1 cellular context compared by ENCODE assay signal in the genomic region with DNA sequence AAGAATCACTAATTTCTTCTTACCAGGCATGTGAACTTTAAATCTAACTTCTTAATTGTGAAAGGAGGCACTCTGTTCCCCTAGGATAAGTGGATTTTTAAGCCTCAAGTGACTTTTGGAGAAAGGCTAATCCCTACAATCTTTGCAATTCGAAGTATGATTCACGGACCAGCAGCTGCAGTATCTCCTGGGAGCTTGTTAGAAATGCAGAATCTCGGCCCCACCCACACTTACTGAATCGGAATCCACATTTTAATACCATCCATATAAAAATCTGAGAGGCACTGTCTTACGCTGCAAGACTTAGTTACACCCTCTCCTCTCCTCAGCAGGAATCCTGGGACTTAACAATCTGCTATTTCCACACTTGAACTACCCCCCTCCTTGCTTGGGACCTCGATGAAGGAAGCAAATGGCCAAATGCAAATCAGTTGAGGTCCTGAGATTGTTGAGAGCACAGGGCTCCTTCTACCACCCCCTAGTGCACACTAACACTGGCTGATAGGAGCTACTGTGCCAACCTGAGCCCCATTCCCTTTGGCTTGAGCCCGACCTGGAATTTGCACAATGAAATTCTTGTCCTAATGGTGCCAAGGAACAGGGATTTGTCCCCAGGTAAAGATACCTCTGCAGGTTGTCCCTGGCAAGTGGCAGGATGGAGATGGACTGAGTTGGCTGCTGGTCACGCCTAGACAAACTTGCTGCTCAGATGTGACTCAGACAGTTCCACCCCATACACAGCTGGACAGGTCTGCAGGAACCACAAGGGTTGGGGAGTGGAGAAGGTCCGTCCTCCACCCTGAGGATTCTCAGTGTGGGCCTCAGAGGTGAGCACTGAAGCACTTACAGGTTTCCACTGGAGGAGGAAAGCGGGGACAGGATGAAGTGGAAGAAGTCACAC.
TF ChIP-seq lines count a peak whose summit lies in the region.

No MANE protein-coding gene starts in this region.

TF ChIP-seq in H1, 55 proteins besides CTCF, POLR2A, EP300 and RAD21:
- TF ChIP-seq TAF1 (IDR thresholded peaks at IDR 0.05; ENCODE audit: low read depth, low read length) (no peak), CBX5 (IDR thresholded peaks at IDR 0.05; ENCODE audit: low read depth, low read length) (no peak), JUND (IDR thresholded peaks at IDR 0.05; ENCODE audit: low read length) (no peak), ASH2L (IDR thresholded peaks at IDR 0.05; ENCODE audit: low read length) (no peak), CREB1 (IDR thresholded peaks at IDR 0.05) (no peak), TAF7 (optimal IDR thresholded peaks at IDR 0.05; ENCODE audit: borderline replicate concordance, low read depth, low read length) (no peak), TCF12 (IDR thresholded peaks at IDR 0.05; ENCODE audit: low read depth, low read length) (no peak), RBBP5 (IDR thresholded peaks at IDR 0.05; ENCODE audit: borderline replicate concordance, low read depth, low read length) (no peak), BCL11A (IDR thresholded peaks at IDR 0.05; ENCODE audit: low read depth in 2 of 2, low read length in 2 of 2) (no peak), RNF2 (IDR thresholded peaks at IDR 0.05; ENCODE audit: borderline replicate concordance, low read depth, low read length, missing control alignments, poor library complexity, severe bottlenecking) (no peak), CHD1 (IDR thresholded peaks at IDR 0.05; ENCODE audit: low read depth, low read length) (no peak)
